Comparison of ENCODE assay signal across 1 cellular context in genomic region chr10:12728569-12728968, GRCh38.
TF ChIP-seq lines count a peak whose summit lies in the region.

No MANE protein-coding gene starts in this region.

TF ChIP-seq in neural cell, 6 proteins besides CTCF, POLR2A, EP300 and RAD21 (continued from another document):
- no peak for TF ChIP-seq EZH2 (IDR thresholded peaks at IDR 0.05; ENCODE audit: borderline replicate concordance, insufficient read depth, low read length, poor library complexity, severe bottlenecking)
